16 cellular contexts compared by ENCODE assay signal in genomic region chr2:46764547-46764946, GRCh38.
A peak's percentile ranks its signal among the peaks of the same experiment; 100 is the strongest.
DNase-seq lines count a peak whose midpoint lies in the region; ATAC-seq, FAIRE-seq and TF ChIP-seq lines count a peak whose summit lies in the region.
"Had no signal": no experiment of that assay in that cellular context is flagged by ENCODE, and none has a peak within 500 bp of the region (broad histone marks: within the 10 kb centered on the region; RNA-seq: fewer than 3 reads in every experiment).

No MANE protein-coding gene starts in this region.

- H3K4me2 ChIP-seq in A549 (no peak overlapping the region), GM23248 (ENCODE audit: unreplicated experiment) (peak overlapping the region; percentile 26), K562 (ENCODE audit: insufficient read depth, low read length) (no peak overlapping the region)
- H3K4me2 ChIP-seq: BLaER1 had no signal

- H3K9me3 Mint-ChIP-seq in IgD-negative memory B cell: peaks cover 0 to 3% (median 0%) of the 10 kb centered on the region in 3 donors
- H3K9me3 Mint-ChIP-seq: CD14-positive monocyte; CD4-positive, alpha-beta memory T cell had no signal

- H3K36me3 ChIP-seq in GM23248 (ENCODE audit: low read depth) (peaks cover 60% of the 10 kb centered on the region), K562 (ENCODE audit: control insufficient read depth, insufficient read depth, low read length) (no peaks in the 10 kb centered on the region), adrenal gland (replicated peaks in 1 of 2) (no peaks in the 10 kb centered on the region)

- no peak overlapping the region for H3K27ac ChIP-seq in A549
- H3K27ac ChIP-seq in GM23248: peak overlapping the region; percentile 41
- no peak overlapping the region for H3K27ac ChIP-seq in K562 (ENCODE audit: extremely low read depth, low read depth, low read length)
- H3K27ac ChIP-seq in adrenal gland: no peak overlapping the region
- H3K27ac ChIP-seq: BLaER1 had no signal

- no peak for DNase-seq in A549 (ENCODE audit: low read depth in 1 of 2, low spot score in 1 of 2)
- no peak for DNase-seq in GM23248
- DNase-seq in K562 (ENCODE audit: extremely low read depth in 1 of 4, low spot score in 3 of 4): no peak
- DNase-seq in NK-92 (lab: John Stamatoyannopoulos, UW; ENCODE audit: unreplicated experiment): no peak
- DNase-seq in adrenal gland: no peak
- no peak for DNase-seq in mucosa of gallbladder (ENCODE audit: low spot score)
- DNase-seq: CD4-positive, alpha-beta memory T cell; DMS153; DMS79; GDM1; GOT3; H9; KG1 had no signal

- H3K4me1 Mint-ChIP-seq in IgD-negative memory B cell: no peaks in the 10 kb centered on the region
- H3K4me1 Mint-ChIP-seq: CD14-positive monocyte had no signal

- TF ChIP-seq CTCF in A549 (IDR thresholded peaks at IDR 0.05) (no peak), K562 (IDR thresholded peaks at IDR 0.05 in 2 of 3, conservative IDR thresholded peaks at IDR 0.05 in 1 of 3; ENCODE audit: insufficient read depth in 2 of 3, low read depth in 1 of 3, low read length in 3 of 3) (no peak), adrenal gland (IDR thresholded peaks at IDR 0.05) (no peak)

- no peak for TF ChIP-seq RAD21 in A549 (conservative IDR thresholded peaks at IDR 0.05 in 1 of 2, IDR thresholded peaks at IDR 0.05 in 1 of 2)
- TF ChIP-seq RAD21 in K562 (CRISPR knock-in tag; conservative IDR thresholded peaks at IDR 0.05 in 1 of 2, IDR thresholded peaks at IDR 0.05 in 1 of 2): no peak

- H3K79me2 ChIP-seq in GM23248 (ENCODE audit: insufficient read depth) (peaks cover 100% of the 10 kb centered on the region), K562 (ENCODE audit: control insufficient read depth, insufficient read depth, low read length) (no peaks in the 10 kb centered on the region)

- WGBS in A549 (ENCODE audit: missing lambda C conversion rate): 92% methylated on average over 3 of the region's 3 CpGs
- 90 to 91% methylated on average over 3 of the region's 3 CpGs for whole genome bisulfite sequencing in GM23248 (ENCODE audit: low coverage in 1 of 2, low lambda C conversion rate in 2 of 2, missing lambda C conversion rate in 2 of 2), 2 experiments
- 59% methylated on average over 3 of the region's 3 CpGs for WGBS in K562 (ENCODE audit: insufficient coverage, low coverage, missing lambda C conversion rate)
- WGBS in adrenal gland, 4 donors: 88 to 93% (median 91%) methylated on average over 3 of the region's 3 CpGs

- H3K4me1 ChIP-seq in A549 (peaks cover 21% of the 10 kb centered on the region), GM23248 (ENCODE audit: insufficient read depth) (peaks cover 66% of the 10 kb centered on the region), K562 (replicated peaks in 1 of 2; ENCODE audit: control insufficient read depth in 2 of 2, insufficient read depth in 2 of 2, low read length in 2 of 2) (no peaks in the 10 kb centered on the region), adrenal gland (replicated peaks in 1 of 2) (peaks cover 0 to 14% of the 10 kb centered on the region in 2 donors)
- H3K4me1 ChIP-seq: BLaER1 had no signal

- no peaks in the 10 kb centered on the region for H3K27me3 Mint-ChIP-seq in IgD-negative memory B cell
- H3K27me3 Mint-ChIP-seq: CD4-positive, alpha-beta memory T cell had no signal

- CTCF ChIA-PET in A549 (lab: Yijun Ruan, JAX): interaction anchor here (0.6 to 2.2 kb wide), 6 partner anchors 12 to 125 kb away, joined by 3 to 6 read pairs (median 4); no protein-coding TSS in a partner anchor
- CTCF ChIA-PET in K562 (lab: Yijun Ruan, JAX; ENCODE audit: low intra/inter-chr PET ratio): no interaction called here

- peaks cover 5% of the 10 kb centered on the region for H3K36me3 Mint-ChIP-seq in IgD-negative memory B cell

- FAIRE-seq in A549 (lab: Jason Lieb, UNC) (peak; percentile 92), K562 (lab: Jason Lieb, UNC) (no peak)

- H3K9ac ChIP-seq in GM23248 (no peak overlapping the region), K562 (ENCODE audit: insufficient read depth in 1 of 2, low read depth in 2 of 2, low read length in 2 of 2) (no peak overlapping the region)
- H3K9ac ChIP-seq: BLaER1 had no signal

- H3K27me3 ChIP-seq in GM23248 (replicated peaks; ENCODE audit: insufficient read depth): no peaks in the 10 kb centered on the region
- no peaks in the 10 kb centered on the region for H3K27me3 ChIP-seq in K562 (ENCODE audit: control insufficient read depth in 2 of 2, insufficient read depth in 2 of 2, low read length in 2 of 2)
- no peaks in the 10 kb centered on the region for H3K27me3 ChIP-seq in adrenal gland
- H3K27me3 ChIP-seq: BLaER1 had no signal

- H3K9me1 ChIP-seq in K562 (ENCODE audit: control insufficient read depth, insufficient read depth, low read length): no peaks in the 10 kb centered on the region

- no TSS peak for BruUV-seq in K562 (replicated peaks; lab: Mats Ljungman, UMichigan)

- TF ChIP-seq EP300 in A549 (IDR thresholded peaks at IDR 0.05) (no peak), K562 (IDR thresholded peaks at IDR 0.05; ENCODE audit: low read length) (no peak)

- no peak for ATAC-seq in A549
- no peak for ATAC-seq in K562

- H3K9me3 ChIP-seq in A549: no peaks in the 10 kb centered on the region
- H3K9me3 ChIP-seq in GM23248 (ENCODE audit: low read depth): no peaks in the 10 kb centered on the region
- H3K9me3 ChIP-seq in K562 (replicated peaks; ENCODE audit: control insufficient read depth, insufficient read depth, low read depth, low read length): no peaks in the 10 kb centered on the region
- H3K9me3 ChIP-seq in adrenal gland (replicated peaks in 1 of 3): no peaks in the 10 kb centered on the region
- H3K9me3 ChIP-seq: BLaER1 had no signal

- intact Hi-C loops in K562 (cut with micrococcal nuclease): no loop called here
- intact Hi-C loops in adrenal gland (cut with DNase I): no loop called here

- no peaks in the 10 kb centered on the region for H3K9me2 ChIP-seq in GM23248 (ENCODE audit: insufficient read depth)

- no peak overlapping the region for H2AFZ ChIP-seq in GM23248
- H2AFZ ChIP-seq in K562 (ENCODE audit: low read depth, low read length): no peak overlapping the region

- H3K4me3 ChIP-seq in A549: no peak overlapping the region
- H3K4me3 ChIP-seq in GM23248: no peak overlapping the region
- no peak overlapping the region for H3K4me3 ChIP-seq in K562
- no peak overlapping the region for H3K4me3 ChIP-seq in adrenal gland
- H3K4me3 ChIP-seq: BLaER1 had no signal

- in situ Hi-C loops in GM23248 (cut with MboI) (no loop called here), K562 (cut with MboI) (no loop called here)

- peak overlapping the region in 2 of 3 donors; percentile 46 to 83 for H3K27ac Mint-ChIP-seq in IgD-negative memory B cell
- H3K27ac Mint-ChIP-seq: CD14-positive monocyte; CD4-positive, alpha-beta memory T cell had no signal

- POLR2A ChIA-PET in A549 (lab: Yijun Ruan, JAX) (no interaction called here), K562 (lab: Yijun Ruan, JAX) (interaction anchor here (1.5 to 1.8 kb wide), 2 partner anchors 9 to 23 kb away, joined by 5 read pairs; no protein-coding TSS in a partner anchor)

- peaks cover 99% of the 10 kb centered on the region for H3F3A ChIP-seq in GM23248 (ENCODE audit: insufficient read depth)

- H4K20me1 ChIP-seq in GM23248 (ENCODE audit: insufficient read depth) (peaks cover 17% of the 10 kb centered on the region; the same call in 1 of the 2 replicates), K562 (replicated peaks; ENCODE audit: control insufficient read depth, insufficient read depth, low read length) (no peaks in the 10 kb centered on the region)

- no peak overlapping the region for H3K4me3 Mint-ChIP-seq in IgD-negative memory B cell
- H3K4me3 Mint-ChIP-seq: CD14-positive monocyte; CD4-positive, alpha-beta memory T cell; H9 had no signal

- TF ChIP-seq POLR2A in A549 (IDR thresholded peaks at IDR 0.05; ENCODE audit: low read length) (no peak), K562 (conservative IDR thresholded peaks at IDR 0.05) (peak; percentile 46), adrenal gland (IDR thresholded peaks at IDR 0.05) (no peak)

TF ChIP-seq in A549, 52 proteins besides CTCF, POLR2A, EP300 and RAD21:
- TF ChIP-seq POLR2AphosphoS2 (conservative IDR thresholded peaks at IDR 0.05; ENCODE audit: low read length) (peak; percentile 81; the same call in 1 of the 2 replicates), FOSB (CRISPR knock-in tag; IDR thresholded peaks at IDR 0.05) (no peak), HEYL (CRISPR knock-in tag; IDR thresholded peaks at IDR 0.05) (no peak), RARB (CRISPR knock-in tag; IDR thresholded peaks at IDR 0.05) (0 out of 2 replicates have a peak, but pooled peaks have one; percentile 38), TP53 (CRISPR knock-in tag; IDR thresholded peaks at IDR 0.05) (no peak)

TF ChIP-seq in K562, 482 proteins besides CTCF, POLR2A, EP300 and RAD21:
- TF ChIP-seq PHF21A (IDR thresholded peaks at IDR 0.05; ENCODE audit: borderline replicate concordance, low read depth): no peak
- peak; percentile 50; the same call in 1 of the 2 replicates for TF ChIP-seq SUPT5H (IDR thresholded peaks at IDR 0.05)
- no peak for TF ChIP-seq ZEB2 (IDR thresholded peaks at IDR 0.05)
- TF ChIP-seq POLR2B (IDR thresholded peaks at IDR 0.05; ENCODE audit: low read depth, partially characterized antibody): peak; percentile 28

Comparison
In these comparisons a context has a peak if more than half of its experiments do, and no peak if none do; other contexts are left out.
1. Of the 35 proteins assayed by ChIP-seq in both K562 and A549: peak only in K562: POLR2A; only in A549: POLR2AphosphoS2; in both: none; in neither: 33.